ENCODE assay signal across 15 cellular contexts in the genomic region with DNA sequence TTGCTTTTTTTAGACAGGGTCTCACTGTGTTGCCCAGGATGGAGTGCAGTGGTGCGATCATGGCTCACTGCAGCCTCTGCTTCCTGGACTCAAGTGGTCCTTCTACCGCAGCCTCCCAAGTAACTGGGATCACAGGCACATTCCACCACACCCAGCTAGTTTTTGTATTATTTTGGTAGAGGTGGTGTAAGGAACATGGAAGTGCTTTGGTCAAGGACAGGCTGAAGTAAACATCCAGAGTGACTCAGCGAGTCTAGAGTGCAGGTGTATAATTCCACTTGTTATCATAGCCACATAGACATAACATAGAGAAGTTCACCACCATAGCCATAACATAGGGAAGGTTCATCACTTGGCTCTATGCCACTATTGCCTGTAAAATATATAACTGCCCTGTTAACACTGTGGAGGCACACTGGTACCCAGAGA.
DNase-seq lines count a peak whose midpoint lies in the region; ATAC-seq, FAIRE-seq and TF ChIP-seq lines count a peak whose summit lies in the region.
"Had no signal": no experiment of that assay in that cellular context is flagged by ENCODE, and none has a peak within 500 bp of the region (broad histone marks: within the 10 kb centered on the region; RNA-seq: fewer than 3 reads in every experiment).

No MANE protein-coding gene starts in this region.

- no peak overlapping the region for H2AFZ ChIP-seq in astrocyte (ENCODE audit: low read depth, low read length)

- H3K9me3 ChIP-seq in astrocyte (ENCODE audit: insufficient read depth, low read depth, low read length) (no peaks in the 10 kb centered on the region), skeletal muscle satellite cell (replicated peaks; ENCODE audit: low read length) (no peaks in the 10 kb centered on the region), adrenal gland (replicated peaks in 1 of 3) (peaks cover 0 to 6% (median 0%) of the 10 kb centered on the region in 3 donors)
- H3K9me3 ChIP-seq: sigmoid colon had no signal

- WGBS in adrenal gland, 4 donors: 78 to 92% (median 82%) methylated on average over 3 of the region's 3 CpGs

- no peaks in the 10 kb centered on the region for H3K9me3 Mint-ChIP-seq in activated CD8-positive, alpha-beta T cell treated with anti-CD3 and anti-CD28 coated beads for 36 hours
- H3K9me3 Mint-ChIP-seq in activated CD8-positive, alpha-beta T cell treated with anti-CD3 and anti-CD28 coated beads, Interleukin-2, amount 10 ng/mL, durations not matched to agents 7 days and 5 days (ENCODE audit: insufficient read depth): no peaks in the 10 kb centered on the region
- H3K9me3 Mint-ChIP-seq in astrocyte (ENCODE audit: unreplicated experiment): peaks cover 4% of the 10 kb centered on the region
- H3K9me3 Mint-ChIP-seq: activated B cell treated with CpG ODN at 0.5 μM for 24 hours; memory B cell; stimulated activated naive CD8-positive, alpha-beta T cell treated with anti-CD3 and anti-CD28 coated beads, Interleukin-15, Interleukin-2, amounts not matched to agents 100 ng/mL and 50 ng/mL, for 24 hours had no signal

- no peak for FAIRE-seq in astrocyte (lab: Jason Lieb, UNC)

- TF ChIP-seq CTCF in activated CD8-positive, alpha-beta T cell treated with anti-CD3 and anti-CD28 coated beads for 36 hours (IDR thresholded peaks at IDR 0.05): no peak
- TF ChIP-seq CTCF in astrocyte (IDR thresholded peaks at IDR 0.05; ENCODE audit: insufficient read depth, low read depth, low read length) (no peak), adrenal gland (IDR thresholded peaks at IDR 0.05) (no peak)

- H3K4me1 ChIP-seq in astrocyte (ENCODE audit: insufficient read depth, low read length) (no peaks in the 10 kb centered on the region), skeletal muscle satellite cell (ENCODE audit: control insufficient read depth, insufficient read depth, low read length) (peaks cover 8% of the 10 kb centered on the region), adrenal gland (replicated peaks in 1 of 2) (peaks cover 0 to 20% of the 10 kb centered on the region in 2 donors)

- H3K27me3 ChIP-seq in astrocyte (ENCODE audit: insufficient read depth, low read length) (no peaks in the 10 kb centered on the region), skeletal muscle satellite cell (ENCODE audit: control insufficient read depth, insufficient read depth, low read length) (no peaks in the 10 kb centered on the region), adrenal gland (no peaks in the 10 kb centered on the region)
- H3K27me3 ChIP-seq: sigmoid colon had no signal

- H3K4me1 Mint-ChIP-seq in activated CD8-positive, alpha-beta T cell treated with anti-CD3 and anti-CD28 coated beads for 36 hours (ENCODE audit: low read depth): no peaks in the 10 kb centered on the region
- no peaks in the 10 kb centered on the region for H3K4me1 Mint-ChIP-seq in activated CD8-positive, alpha-beta T cell treated with anti-CD3 and anti-CD28 coated beads, Interleukin-2, amount 10 ng/mL, durations not matched to agents 7 days and 5 days (ENCODE audit: low read depth)
- H3K4me1 Mint-ChIP-seq in astrocyte (ENCODE audit: low read depth, unreplicated experiment): peaks cover 8% of the 10 kb centered on the region
- H3K4me1 Mint-ChIP-seq: CD4-positive, CD25-positive, alpha-beta regulatory T cell had no signal

- H3K36me3 ChIP-seq in astrocyte (ENCODE audit: insufficient read depth, low read length) (peaks cover 4% of the 10 kb centered on the region), skeletal muscle satellite cell (ENCODE audit: insufficient read depth, low read length) (no peaks in the 10 kb centered on the region), adrenal gland (replicated peaks in 1 of 2) (no peaks in the 10 kb centered on the region)
- H3K36me3 ChIP-seq: sigmoid colon had no signal

- ATAC-seq in activated CD8-positive, alpha-beta T cell treated with anti-CD3 and anti-CD28 coated beads for 36 hours: peak; percentile 13
- ATAC-seq in activated CD8-positive, alpha-beta T cell treated with anti-CD3 and anti-CD28 coated beads, Interleukin-2, amount 10 ng/mL, durations not matched to agents 7 days and 5 days: no peak
- ATAC-seq in HG03025 (IDR thresholded peaks at IDR 0.05; ENCODE audit: low FRiP score, unreplicated experiment) (peak; percentile 29), HG03439 (IDR thresholded peaks at IDR 0.05; ENCODE audit: unreplicated experiment) (no peak)

- H3K9ac ChIP-seq in astrocyte (ENCODE audit: low read length) (no peak overlapping the region), skeletal muscle satellite cell (ENCODE audit: low read depth, low read length) (no peak overlapping the region)

- POLR2A ChIA-PET in activated CD8-positive, alpha-beta T cell treated with anti-CD3 and anti-CD28 coated beads for 36 hours (lab: Charles Lee): no interaction called here
- POLR2A ChIA-PET in activated CD8-positive, alpha-beta T cell treated with anti-CD3 and anti-CD28 coated beads, Interleukin-2, amount 10 ng/mL, durations not matched to agents 7 days and 5 days (lab: Charles Lee): no interaction called here

- H3K79me2 ChIP-seq in astrocyte (ENCODE audit: insufficient read depth, low read length): no peaks in the 10 kb centered on the region

- no peaks in the 10 kb centered on the region for H3K36me3 Mint-ChIP-seq in activated CD8-positive, alpha-beta T cell treated with anti-CD3 and anti-CD28 coated beads for 36 hours (ENCODE audit: low read depth)
- H3K36me3 Mint-ChIP-seq in activated CD8-positive, alpha-beta T cell treated with anti-CD3 and anti-CD28 coated beads, Interleukin-2, amount 10 ng/mL, durations not matched to agents 7 days and 5 days (ENCODE audit: low read depth): peaks cover 3% of the 10 kb centered on the region
- no peaks in the 10 kb centered on the region for H3K36me3 Mint-ChIP-seq in astrocyte (ENCODE audit: low read depth, unreplicated experiment)
- H3K36me3 Mint-ChIP-seq: CD4-positive, CD25-positive, alpha-beta regulatory T cell; memory B cell had no signal

- CTCF ChIA-PET in activated CD8-positive, alpha-beta T cell treated with anti-CD3 and anti-CD28 coated beads for 36 hours (lab: Charles Lee): no interaction called here
- CTCF ChIA-PET in activated CD8-positive, alpha-beta T cell treated with anti-CD3 and anti-CD28 coated beads, Interleukin-2, amount 10 ng/mL, durations not matched to agents 7 days and 5 days (lab: Charles Lee): interaction anchor here (0.9 kb wide), 1 partner anchor 84 kb away, joined by 3 read pairs; no protein-coding TSS in a partner anchor

- H3K4me3 ChIP-seq in astrocyte (ENCODE audit: insufficient read depth, low read depth, low read length) (no peak overlapping the region), skeletal muscle satellite cell (ENCODE audit: low read length) (no peak overlapping the region), adrenal gland (no peak overlapping the region)
- H3K4me3 ChIP-seq: sigmoid colon had no signal

- TF ChIP-seq POLR2A in adrenal gland (IDR thresholded peaks at IDR 0.05): no peak

- intact Hi-C loops in activated CD8-positive, alpha-beta T cell treated with anti-CD3 and anti-CD28 coated beads for 36 hours (cut with micrococcal nuclease): no loop called here
- intact Hi-C loops in adrenal gland (cut with DNase I): no loop called here

- no peaks in the 10 kb centered on the region for H3K27me3 Mint-ChIP-seq in activated CD8-positive, alpha-beta T cell treated with anti-CD3 and anti-CD28 coated beads for 36 hours
- H3K27me3 Mint-ChIP-seq in activated CD8-positive, alpha-beta T cell treated with anti-CD3 and anti-CD28 coated beads, Interleukin-2, amount 10 ng/mL, durations not matched to agents 7 days and 5 days (ENCODE audit: low read depth): peaks cover 28% of the 10 kb centered on the region
- H3K27me3 Mint-ChIP-seq in astrocyte (ENCODE audit: low read depth, unreplicated experiment): no peaks in the 10 kb centered on the region

- H3K4me3 Mint-ChIP-seq in activated CD8-positive, alpha-beta T cell treated with anti-CD3 and anti-CD28 coated beads for 36 hours: no peak overlapping the region
- no peak overlapping the region for H3K4me3 Mint-ChIP-seq in activated CD8-positive, alpha-beta T cell treated with anti-CD3 and anti-CD28 coated beads, Interleukin-2, amount 10 ng/mL, durations not matched to agents 7 days and 5 days
- no peak overlapping the region for H3K4me3 Mint-ChIP-seq in astrocyte (ENCODE audit: unreplicated experiment)
- H3K4me3 Mint-ChIP-seq: activated B cell treated with CpG ODN at 0.5 μM for 24 hours; CD4-positive, CD25-positive, alpha-beta regulatory T cell; memory B cell; stimulated activated naive CD8-positive, alpha-beta T cell treated with anti-CD3 and anti-CD28 coated beads, Interleukin-15, Interleukin-2, amounts not matched to agents 100 ng/mL and 50 ng/mL, for 24 hours had no signal

- H3K27ac Mint-ChIP-seq in activated CD8-positive, alpha-beta T cell treated with anti-CD3 and anti-CD28 coated beads for 36 hours: no peak overlapping the region
- H3K27ac Mint-ChIP-seq in activated CD8-positive, alpha-beta T cell treated with anti-CD3 and anti-CD28 coated beads, Interleukin-2, amount 10 ng/mL, durations not matched to agents 7 days and 5 days: no peak overlapping the region
- H3K27ac Mint-ChIP-seq in astrocyte (ENCODE audit: unreplicated experiment): peak overlapping the region; percentile 7
- H3K27ac Mint-ChIP-seq: activated B cell treated with CpG ODN at 0.5 μM for 24 hours; CD4-positive, CD25-positive, alpha-beta regulatory T cell; memory B cell; stimulated activated naive CD8-positive, alpha-beta T cell treated with anti-CD3 and anti-CD28 coated beads, Interleukin-15, Interleukin-2, amounts not matched to agents 100 ng/mL and 50 ng/mL, for 24 hours had no signal

- H3K27ac ChIP-seq in astrocyte (ENCODE audit: low read depth, low read length) (no peak overlapping the region), adrenal gland (no peak overlapping the region)
- H3K27ac ChIP-seq: sigmoid colon had no signal

- H4K20me1 ChIP-seq in astrocyte (ENCODE audit: insufficient read depth, low read length): no peaks in the 10 kb centered on the region

- H3K4me2 ChIP-seq in astrocyte (ENCODE audit: low read length): no peak overlapping the region
- peak overlapping the region; percentile 55 for H3K4me2 ChIP-seq in skeletal muscle satellite cell (ENCODE audit: low read length)

- no peak for DNase-seq in activated CD8-positive, alpha-beta T cell treated with anti-CD3 and anti-CD28 coated beads for 36 hours
- DNase-seq in activated CD8-positive, alpha-beta T cell treated with anti-CD3 and anti-CD28 coated beads, Interleukin-2, amount 10 ng/mL, durations not matched to agents 7 days and 5 days: no peak
- DNase-seq in astrocyte (ENCODE audit: low read depth) (no peak), adrenal gland (no peak), NCI-H2107 treated with DMSO at 0.1 percent for 48 hours (lab: John Stamatoyannopoulos, UW; ENCODE audit: unreplicated experiment) (no peak)
- DNase-seq: activated B cell treated with CpG ODN at 0.5 μM for 24 hours; CD4-positive, CD25-positive, alpha-beta regulatory T cell; NCI-H146; sigmoid colon; SW 1271 had no signal

Comparison
In these comparisons a context has a peak if more than half of its experiments do, and no peak if none do; other contexts are left out.
1. ATAC-seq: peak in activated CD8-positive, alpha-beta T cell treated with anti-CD3 and anti-CD28 coated beads for 36 hours (single experiment) and HG03025 (single experiment); none in activated CD8-positive, alpha-beta T cell treated with anti-CD3 and anti-CD28 coated beads, Interleukin-2, amount 10 ng/mL, durations not matched to agents 7 days and 5 days (single experiment) and HG03439 (single experiment).